In genomic region chr16:86257546-86257945, GRCh38 we compare ENCODE assay signal across 1 cellular context.
TF ChIP-seq lines count a peak whose summit lies in the region.

No MANE protein-coding gene starts in this region.

TF ChIP-seq in IMR-90, 13 proteins besides CTCF, POLR2A, EP300 and RAD21 (continued from another document):
- TF ChIP-seq RFX5 (IDR thresholded peaks at IDR 0.05; ENCODE audit: low read depth, low read length) (no peak), CEBPB (IDR thresholded peaks at IDR 0.05; ENCODE audit: low read depth, low read length) (no peak), MAFK (IDR thresholded peaks at IDR 0.05; ENCODE audit: low read depth, low read length) (no peak), MAZ (IDR thresholded peaks at IDR 0.05; ENCODE audit: borderline replicate concordance, low read depth, low read length) (no peak), FOS (IDR thresholded peaks at IDR 0.05; ENCODE audit: low read depth, low read length) (no peak), NFE2L2 (IDR thresholded peaks at IDR 0.05; ENCODE audit: low read depth, low read length) (no peak), SMC3 (IDR thresholded peaks at IDR 0.05; ENCODE audit: low read depth, low read length) (no peak), RCOR1 (IDR thresholded peaks at IDR 0.05; ENCODE audit: insufficient replicate concordance, low read length) (no peak), CHD1 (IDR thresholded peaks at IDR 0.05; ENCODE audit: low read depth, low read length) (no peak), MXI1 (IDR thresholded peaks at IDR 0.05; ENCODE audit: borderline replicate concordance, low read depth, low read length) (no peak), BHLHE40 (IDR thresholded peaks at IDR 0.05; ENCODE audit: low read depth, low read length) (no peak)
